Comparison of ENCODE assay signal across 8 cellular contexts in genomic region chr20:44005661-44006060, GRCh38.
"Had no signal": no experiment of that assay in that cellular context is flagged by ENCODE, and none has a peak within 500 bp of the region (broad histone marks: within the 10 kb centered on the region; RNA-seq: fewer than 3 reads in every experiment).

No MANE protein-coding gene starts in this region.

- H3K9me3 Mint-ChIP-seq: GM23338, H9, HFFc6 had no signal

- DNase-seq: GM23248, GOT3, H7, H9, HCEC 1CT, HFFc6 had no signal

- H3K4me1 ChIP-seq: HAP-1 had no signal

- H3K9me3 ChIP-seq: HAP-1 had no signal

- H3K27ac Mint-ChIP-seq: GM23338, H9, HFFc6 had no signal

- H3K27ac ChIP-seq: GM23248 had no signal

- H3K4me1 Mint-ChIP-seq: GM23338, H9 had no signal

- H3K4me2 ChIP-seq: GM23338 had no signal

- H3K36me3 ChIP-seq: HAP-1 had no signal

- H2AFZ ChIP-seq: GM23248, GM23338 had no signal

- H3K4me3 Mint-ChIP-seq: GM23338, H9, HFFc6 had no signal

- H3K9ac ChIP-seq: GM23248 had no signal

- H3K4me3 ChIP-seq: GM23248, GM23338, HAP-1 had no signal
